Comparison of ENCODE assay signal across 9 cellular contexts in the genomic region with DNA sequence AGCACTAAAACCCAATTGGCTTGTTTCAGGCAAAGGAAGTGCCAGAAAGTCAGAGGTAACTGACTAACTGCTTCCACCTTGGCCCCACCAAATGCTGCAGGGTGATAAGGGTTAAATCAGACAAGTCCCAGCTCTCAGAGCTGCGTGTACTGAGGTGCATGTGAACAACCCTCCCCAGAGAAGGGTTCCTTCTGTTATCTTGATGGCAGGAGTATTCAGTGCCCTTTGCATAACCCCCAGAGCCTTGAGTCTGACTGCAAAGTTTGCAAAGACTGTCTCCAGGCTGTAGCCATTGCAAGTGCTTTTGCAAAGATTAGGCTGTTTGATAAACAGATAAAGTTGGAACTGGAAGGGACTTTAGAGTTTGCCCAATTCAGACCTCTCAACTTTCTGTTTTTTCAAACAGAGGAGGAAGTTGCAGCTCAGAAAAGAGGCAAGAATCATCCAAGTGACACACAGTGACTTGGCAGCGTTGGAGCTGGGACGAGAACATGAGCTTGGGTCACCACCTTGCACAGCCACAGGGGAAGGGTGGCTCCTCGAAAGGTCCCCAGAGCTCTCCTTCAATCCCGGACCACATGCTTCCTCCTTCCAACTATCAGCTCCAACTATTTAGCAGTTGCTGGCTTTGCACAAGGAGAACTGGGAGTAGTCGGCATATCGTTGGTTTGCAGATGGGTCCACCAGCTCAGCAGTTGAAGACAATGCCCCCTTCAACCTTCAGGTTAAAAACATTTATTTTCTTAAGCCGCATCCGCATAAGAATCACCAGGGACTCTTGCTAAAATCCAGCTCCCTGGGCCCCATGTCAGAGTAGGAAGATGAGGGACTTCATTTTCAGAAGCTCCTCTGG.
DNase-seq lines count a peak whose midpoint lies in the region; TF ChIP-seq lines count a peak whose summit lies in the region.
"Had no signal": no experiment of that assay in that cellular context is flagged by ENCODE, and none has a peak within 500 bp of the region (broad histone marks: within the 10 kb centered on the region; RNA-seq: fewer than 3 reads in every experiment).

No MANE protein-coding gene starts in this region.

- no peak overlapping the region for H3K27ac ChIP-seq in neural progenitor cell

- H3K4me1 Mint-ChIP-seq in activated T-helper 1 cell treated with anti-CD3 and anti-CD28 coated beads, Interleukin-12 subunit alpha, Interleukin-12 subunit beta, Interleukin-2, Interleukin-4 antibody, amounts not matched to agents 30 ng/mL and 10 ng/mL and 1 ng/mL, durations not matched to agents 14 hours and 24 hours and 36 hours (ENCODE audit: low read depth) = peaks cover 31% of the 10 kb centered on the region
- H3K4me1 Mint-ChIP-seq in neural progenitor cell = peaks cover 40% of the 10 kb centered on the region

- H3K4me3 Mint-ChIP-seq in activated T-helper 1 cell treated with anti-CD3 and anti-CD28 coated beads, Interleukin-12 subunit alpha, Interleukin-12 subunit beta, Interleukin-2, Interleukin-4 antibody, amounts not matched to agents 30 ng/mL and 10 ng/mL and 1 ng/mL, durations not matched to agents 14 hours and 24 hours and 36 hours = peak overlapping the region; percentile 9
- H3K4me3 Mint-ChIP-seq in neural progenitor cell = no peak overlapping the region

- DNase-seq in ELF-1 (ENCODE audit: low read depth, low spot score) (peak; percentile 62), Kasumi-1 (lab: John Stamatoyannopoulos, UW) (peak; percentile 37 to 39), neural progenitor cell (ENCODE audit: low spot score) (no peak), GOT3 (lab: John Stamatoyannopoulos, UW) (no peak), NCI-H2081 treated with DMSO at 0.1 percent for 48 hours (lab: John Stamatoyannopoulos, UW) (no peak), COLO668 (lab: John Stamatoyannopoulos, UW; ENCODE audit: unreplicated experiment) (no peak)
- no peak for DNase-seq in activated T-helper 1 cell treated with anti-CD3 and anti-CD28 coated beads, Interleukin-12 subunit alpha, Interleukin-12 subunit beta, Interleukin-2, Interleukin-4 antibody, amounts not matched to agents 30 ng/mL and 10 ng/mL and 1 ng/mL, durations not matched to agents 14 hours and 24 hours and 36 hours (ENCODE audit: low spot score)
- DNase-seq: DMS53, nucleus accumbens had no signal

- no peaks in the 10 kb centered on the region for H3K36me3 ChIP-seq in neural progenitor cell

- no peaks in the 10 kb centered on the region for H3K79me2 ChIP-seq in neural progenitor cell (ENCODE audit: low read depth)

- H3K4me3 ChIP-seq in neural progenitor cell = no peak overlapping the region

- H3K27me3 Mint-ChIP-seq in activated T-helper 1 cell treated with anti-CD3 and anti-CD28 coated beads, Interleukin-12 subunit alpha, Interleukin-12 subunit beta, Interleukin-2, Interleukin-4 antibody, amounts not matched to agents 30 ng/mL and 10 ng/mL and 1 ng/mL, durations not matched to agents 14 hours and 24 hours and 36 hours (ENCODE audit: insufficient read depth) = peaks cover 2% of the 10 kb centered on the region
- H3K27me3 Mint-ChIP-seq in neural progenitor cell (ENCODE audit: insufficient read depth, low read depth) = peaks cover 39% of the 10 kb centered on the region

- H3K27ac Mint-ChIP-seq in activated T-helper 1 cell treated with anti-CD3 and anti-CD28 coated beads, Interleukin-12 subunit alpha, Interleukin-12 subunit beta, Interleukin-2, Interleukin-4 antibody, amounts not matched to agents 30 ng/mL and 10 ng/mL and 1 ng/mL, durations not matched to agents 14 hours and 24 hours and 36 hours = no peak overlapping the region
- H3K27ac Mint-ChIP-seq in neural progenitor cell = no peak overlapping the region

- H3K9me3 ChIP-seq in neural progenitor cell (ENCODE audit: low read depth) = no peaks in the 10 kb centered on the region

- no peaks in the 10 kb centered on the region for H3K27me3 ChIP-seq in neural progenitor cell

- peaks cover 29% of the 10 kb centered on the region for H3F3A ChIP-seq in neural progenitor cell (ENCODE audit: low read depth)

- H3K4me1 ChIP-seq in neural progenitor cell = peaks cover 26% of the 10 kb centered on the region

- peak overlapping the region; percentile 24 for H3K4me2 ChIP-seq in neural progenitor cell

- H2AFZ ChIP-seq in neural progenitor cell (replicated peaks) = peak overlapping the region; percentile 63

- peaks cover 4% of the 10 kb centered on the region for H3K36me3 Mint-ChIP-seq in activated T-helper 1 cell treated with anti-CD3 and anti-CD28 coated beads, Interleukin-12 subunit alpha, Interleukin-12 subunit beta, Interleukin-2, Interleukin-4 antibody, amounts not matched to agents 30 ng/mL and 10 ng/mL and 1 ng/mL, durations not matched to agents 14 hours and 24 hours and 36 hours (ENCODE audit: low read depth)
- H3K36me3 Mint-ChIP-seq in neural progenitor cell = no peaks in the 10 kb centered on the region

- intact Hi-C loops in activated T-helper 1 cell treated with anti-CD3 and anti-CD28 coated beads, Interleukin-12 subunit alpha, Interleukin-12 subunit beta, Interleukin-2, Interleukin-4 antibody, amounts not matched to agents 30 ng/mL and 10 ng/mL and 1 ng/mL, durations not matched to agents 14 hours and 24 hours and 36 hours (cut with micrococcal nuclease) = no loop called here

- no peak overlapping the region for H3K9ac ChIP-seq in neural progenitor cell

- peaks cover 13% of the 10 kb centered on the region for H3K9me3 Mint-ChIP-seq in activated T-helper 1 cell treated with anti-CD3 and anti-CD28 coated beads, Interleukin-12 subunit alpha, Interleukin-12 subunit beta, Interleukin-2, Interleukin-4 antibody, amounts not matched to agents 30 ng/mL and 10 ng/mL and 1 ng/mL, durations not matched to agents 14 hours and 24 hours and 36 hours
- peaks cover 18% of the 10 kb centered on the region for H3K9me3 Mint-ChIP-seq in neural progenitor cell

- no peaks in the 10 kb centered on the region for H4K20me1 ChIP-seq in neural progenitor cell (ENCODE audit: low read depth)

- no peak for TF ChIP-seq CTCF in neural progenitor cell (IDR thresholded peaks at IDR 0.05)

Comparison
In these comparisons a context has a peak if more than half of its experiments do, and no peak if none do; other contexts are left out.
1. DNase-seq: peak in ELF-1 (single experiment) and Kasumi-1 (2 of 2); none in activated T-helper 1 cell treated with anti-CD3 and anti-CD28 coated beads, Interleukin-12 subunit alpha, Interleukin-12 subunit beta, Interleukin-2, Interleukin-4 antibody, amounts not matched to agents 30 ng/mL and 10 ng/mL and 1 ng/mL, durations not matched to agents 14 hours and 24 hours and 36 hours (single experiment), neural progenitor cell (single experiment), GOT3 (single experiment), NCI-H2081 treated with DMSO at 0.1 percent for 48 hours (single experiment) and COLO668 (single experiment).